In genomic region chr4:105990933-105991332, GRCh38 we compare ENCODE assay signal across 11 cellular contexts.
A peak's percentile ranks its signal among the peaks of the same experiment; 100 is the strongest.
DNase-seq lines count a peak whose midpoint lies in the region; ATAC-seq and TF ChIP-seq lines count a peak whose summit lies in the region.
"Had no signal": no experiment of that assay in that cellular context is flagged by ENCODE, and none has a peak within 500 bp of the region (broad histone marks: within the 10 kb centered on the region; RNA-seq: fewer than 3 reads in every experiment).

No MANE protein-coding gene starts in this region.

- no peak overlapping the region for H3K4me3 ChIP-seq in parathyroid adenoma (ENCODE audit: low read depth, low read length)

- H3K27me3 Mint-ChIP-seq in activated naive CD8-positive, alpha-beta T cell treated with anti-CD3 and anti-CD28 coated beads, Interleukin-2, amount 50 U/mL, for 24 hours: no peaks in the 10 kb centered on the region
- H3K27me3 Mint-ChIP-seq in glutamatergic neuron (ENCODE audit: unreplicated experiment): no peaks in the 10 kb centered on the region

- no peak overlapping the region for H2AFZ ChIP-seq in parathyroid adenoma

- H3K79me2 ChIP-seq in parathyroid adenoma: no peaks in the 10 kb centered on the region

- H3K36me3 Mint-ChIP-seq in activated naive CD8-positive, alpha-beta T cell treated with anti-CD3 and anti-CD28 coated beads, Interleukin-2, amount 50 U/mL, for 24 hours (ENCODE audit: low read depth): no peaks in the 10 kb centered on the region
- H3K36me3 Mint-ChIP-seq in glutamatergic neuron (ENCODE audit: unreplicated experiment): no peaks in the 10 kb centered on the region
- H3K36me3 Mint-ChIP-seq: activated naive CD8-positive, alpha-beta T cell had no signal

- peaks cover 13% of the 10 kb centered on the region for H3K9me3 Mint-ChIP-seq in activated naive CD8-positive, alpha-beta T cell treated with anti-CD3 and anti-CD28 coated beads, Interleukin-2, amount 50 U/mL, for 24 hours
- H3K9me3 Mint-ChIP-seq in glutamatergic neuron (ENCODE audit: unreplicated experiment): no peaks in the 10 kb centered on the region

- peak overlapping the region; percentile 11 for H3K27ac ChIP-seq in parathyroid adenoma

- no peaks in the 10 kb centered on the region for H3K4me1 Mint-ChIP-seq in activated naive CD8-positive, alpha-beta T cell treated with anti-CD3 and anti-CD28 coated beads, Interleukin-2, amount 50 U/mL, for 24 hours
- H3K4me1 Mint-ChIP-seq in glutamatergic neuron (ENCODE audit: low read depth, unreplicated experiment): no peaks in the 10 kb centered on the region

- no peak overlapping the region for H3K4me3 Mint-ChIP-seq in activated naive CD8-positive, alpha-beta T cell treated with anti-CD3 and anti-CD28 coated beads, Interleukin-2, amount 50 U/mL, for 24 hours
- H3K4me3 Mint-ChIP-seq in glutamatergic neuron (ENCODE audit: unreplicated experiment): no peak overlapping the region
- H3K4me3 Mint-ChIP-seq: activated naive CD8-positive, alpha-beta T cell had no signal

- H3K27me3 ChIP-seq in parathyroid adenoma (ENCODE audit: control insufficient read depth, insufficient read depth, low read length): no peaks in the 10 kb centered on the region

- DNase-seq in DMS53 treated with DMSO at 0.1 percent for 48 hours (lab: John Stamatoyannopoulos, UW; ENCODE audit: unreplicated experiment) (peak; percentile 57), RPMI7951 (ENCODE audit: low read depth) (peak; percentile 96), fibroblast of the conjunctiva (ENCODE audit: low read depth) (peak; percentile 8), glutamatergic neuron (no peak)
- DNase-seq in activated naive CD8-positive, alpha-beta T cell treated with anti-CD3 and anti-CD28 coated beads, Interleukin-2, amount 50 U/mL, for 24 hours: no peak
- no peak for DNase-seq in activated CD4-positive, alpha-beta T cell treated with anti-CD3 and anti-CD28 coated beads for 1 hour
- DNase-seq: NCI-H82; stimulated activated CD4-positive, alpha-beta T cell treated with anti-CD3 and anti-CD28 coated beads, Interleukin-2, amount 100 ng/mL, for 24 hours had no signal

- H3K4me2 ChIP-seq in parathyroid adenoma (ENCODE audit: low read length): no peak overlapping the region

- no peaks in the 10 kb centered on the region for H3K36me3 ChIP-seq in parathyroid adenoma (ENCODE audit: control insufficient read depth, insufficient read depth, low read length)

- H3K4me1 ChIP-seq in parathyroid adenoma: no peaks in the 10 kb centered on the region

- no peak for ATAC-seq in activated naive CD8-positive, alpha-beta T cell treated with anti-CD3 and anti-CD28 coated beads, Interleukin-2, amount 50 U/mL, for 24 hours
- ATAC-seq in HG02973 (IDR thresholded peaks at IDR 0.05; ENCODE audit: unreplicated experiment): no peak

- no peak overlapping the region for H3K9ac ChIP-seq in parathyroid adenoma

- no peak overlapping the region for H3K27ac Mint-ChIP-seq in activated naive CD8-positive, alpha-beta T cell treated with anti-CD3 and anti-CD28 coated beads, Interleukin-2, amount 50 U/mL, for 24 hours
- H3K27ac Mint-ChIP-seq in glutamatergic neuron (ENCODE audit: unreplicated experiment): no peak overlapping the region
- H3K27ac Mint-ChIP-seq: activated naive CD8-positive, alpha-beta T cell had no signal

- TF ChIP-seq CTCF in parathyroid adenoma (IDR thresholded peaks at IDR 0.05): no peak
- no peak for TF ChIP-seq CTCF in glutamatergic neuron (IDR thresholded peaks at IDR 0.05; ENCODE audit: partially characterized antibody, unreplicated experiment)

- no peaks in the 10 kb centered on the region for H3K9me3 ChIP-seq in parathyroid adenoma (ENCODE audit: control insufficient read depth, low read length)

Comparison
In these comparisons a context has a peak if more than half of its experiments do, and no peak if none do; other contexts are left out.
1. DNase-seq: peak in DMS53 treated with DMSO at 0.1 percent for 48 hours (single experiment), RPMI7951 (single experiment) and fibroblast of the conjunctiva (single experiment); none in activated naive CD8-positive, alpha-beta T cell treated with anti-CD3 and anti-CD28 coated beads, Interleukin-2, amount 50 U/mL, for 24 hours (single experiment), glutamatergic neuron (single experiment) and activated CD4-positive, alpha-beta T cell treated with anti-CD3 and anti-CD28 coated beads for 1 hour (single experiment).